Comparison of ENCODE assay signal across 18 cellular contexts in genomic region chr3:124769462-124769861, GRCh38. TPM values are rescaled to one million over a fixed set of nuclear protein-coding genes. Genes with fewer than 3 reads are reported as not detected.
A peak's percentile ranks its signal among the peaks of the same experiment; 100 is the strongest.
DNase-seq lines count a peak whose midpoint lies in the region; ATAC-seq, FAIRE-seq and TF ChIP-seq lines count a peak whose summit lies in the region.
"Had no signal": no experiment of that assay in that cellular context is flagged by ENCODE, and none has a peak within 500 bp of the region (broad histone marks: within the 10 kb centered on the region; RNA-seq: fewer than 3 reads in every experiment).

No MANE protein-coding gene starts in this region.

- POLR2A ChIA-PET in IMR-90 (lab: Charles Lee; ENCODE audit: unreplicated experiment) (no interaction called here), GM12878 (lab: Charles Lee) (no interaction called here)
- POLR2A ChIA-PET in CD4-positive, alpha-beta memory T cell (lab: Charles Lee; ENCODE audit: partially characterized antibody) = no interaction called here

- H3K9ac ChIP-seq in IMR-90 (ENCODE audit: low read depth, low read length) = no peak overlapping the region
- no peak overlapping the region for H3K9ac ChIP-seq in GM12878 (ENCODE audit: control insufficient read depth, insufficient read depth, low read length)
- H3K9ac ChIP-seq in Karpas-422 (ENCODE audit: low read length) = no peak overlapping the region

- CTCF ChIA-PET in IMR-90 (lab: Yijun Ruan, JAX) (interaction anchor here (0.5 kb wide), 1 partner anchor 120 kb away, joined by 3 read pairs; no protein-coding TSS in a partner anchor), GM12878 (lab: Yijun Ruan, JAX) (interaction anchor here (0.7 to 14.8 kb wide), 22 partner anchors 8 to 300 kb away, joined by 3 to 551 read pairs (median 4); no protein-coding TSS in a partner anchor)
- CTCF ChIA-PET in CD4-positive, alpha-beta memory T cell (lab: Charles Lee; ENCODE audit: partially characterized antibody) = interaction anchor here (3.1 to 4.1 kb wide), 2 partner anchors 8 to 132 kb away, joined by 28 to 30 read pairs; no protein-coding TSS in a partner anchor

- H2BK15ac ChIP-seq in IMR-90 (ENCODE audit: low read depth, low read length) = no peak overlapping the region

- no peaks in the 10 kb centered on the region for H3K27me3 Mint-ChIP-seq in osteocyte (ENCODE audit: unreplicated experiment)
- H3K27me3 Mint-ChIP-seq in CD4-positive, alpha-beta memory T cell = peaks cover 4 to 13% of the 10 kb centered on the region in 2 donors

- no peak overlapping the region for H3K4me3 ChIP-seq in IMR-90 (ENCODE audit: insufficient read depth, low read depth, low read length)
- H3K4me3 ChIP-seq in GM12878 = no peak overlapping the region
- H3K4me3 ChIP-seq in aorta (ENCODE audit: low read length in 2 of 2) = no peak overlapping the region
- H3K4me3 ChIP-seq in CD4-positive, alpha-beta memory T cell (ENCODE audit: low read length in 2 of 2) = no peak overlapping the region
- H3K4me3 ChIP-seq in Karpas-422 (ENCODE audit: low read length) = no peak overlapping the region
- H3K4me3 ChIP-seq: HAP-1 had no signal

- SMC1A ChIA-PET in GM12878 (lab: Charles Lee; ENCODE audit: uncharacterized antibody, unreplicated experiment) = interaction anchor here (0.7 to 6.8 kb wide), 21 partner anchors 8 to 817 kb away, joined by 3 to 88 read pairs (median 4); no protein-coding TSS in a partner anchor

- H2BK20ac ChIP-seq in IMR-90 (ENCODE audit: low read depth, low read length) = no peak overlapping the region

- H3K27me3 ChIP-seq in IMR-90 (ENCODE audit: control insufficient read depth, insufficient read depth, low read length) (no peaks in the 10 kb centered on the region), GM12878 (replicated peaks in 1 of 2; ENCODE audit: control insufficient read depth in 2 of 2, insufficient read depth in 2 of 2, low read length in 1 of 2) (no peaks in the 10 kb centered on the region; a peak in 1 of 4 replicates), aorta (ENCODE audit: control insufficient read depth in 1 of 2, insufficient read depth in 2 of 2, low read length in 1 of 2) (no peaks in the 10 kb centered on the region), Karpas-422 (ENCODE audit: low read length) (no peaks in the 10 kb centered on the region)
- H3K27me3 ChIP-seq in CD4-positive, alpha-beta memory T cell (ENCODE audit: insufficient read depth, low read length) = peaks cover 4% of the 10 kb centered on the region

- no peak overlapping the region for H3K27ac ChIP-seq in IMR-90 (ENCODE audit: insufficient read depth, low read length)
- no peak overlapping the region for H3K27ac ChIP-seq in GM12878 (ENCODE audit: control insufficient read depth, insufficient read depth)
- H3K27ac ChIP-seq in aorta (ENCODE audit: low read depth in 1 of 2, low read length in 2 of 2) = no peak overlapping the region
- no peak overlapping the region for H3K27ac ChIP-seq in CD4-positive, alpha-beta memory T cell (ENCODE audit: low read depth, low read length)
- H3K27ac ChIP-seq in Karpas-422 (ENCODE audit: low read length) = no peak overlapping the region
- H3K27ac ChIP-seq: HL-60 had no signal

- 80% methylated on average over 1 of the region's 9 CpGs; no CpG with 5 or more reads in 1 of the 2 experiments for WGBS in IMR-90 (ENCODE audit: extremely low coverage in 2 of 2, insufficient read length in 1 of 2), 2 experiments
- 1% methylated on average over 9 of the region's 9 CpGs for WGBS in GM12878 (ENCODE audit: insufficient coverage, insufficient replicate concordance, low lambda C conversion rate, missing lambda C conversion rate)
- WGBS in aorta, 2 donors = 89 to 92% methylated on average over 9 of the region's 9 CpGs

- dilution Hi-C loops in IMR-90 (cut with HindIII; ENCODE audit: low sequenced_read_pairs, unreplicated experiment) = loop anchor here (25.0 kb wide), 1 partner anchor 118 kb away; the partner anchor contains the start of gene ITGB5

- RAD21 ChIA-PET in GM12878 (lab: Charles Lee; ENCODE audit: unreplicated experiment) = interaction anchor here (0.6 to 5.3 kb wide), 14 partner anchors 8 to 158 kb away, joined by 3 to 54 read pairs (median 6); no protein-coding TSS in a partner anchor

- TF ChIP-seq POLR2A in IMR-90 (IDR thresholded peaks at IDR 0.05; ENCODE audit: low read depth, low read length) (no peak), GM12878 (IDR thresholded peaks at IDR 0.05; ENCODE audit: low read depth, low read length) (no peak)

- no peaks in the 10 kb centered on the region for H3K9me3 Mint-ChIP-seq in osteocyte (ENCODE audit: unreplicated experiment)
- H3K9me3 Mint-ChIP-seq in CD4-positive, alpha-beta memory T cell = no peaks in the 10 kb centered on the region
- H3K9me3 Mint-ChIP-seq: CD8-positive, alpha-beta T cell; T-cell had no signal

- no peak for TF ChIP-seq EP300 in GM12878 (IDR thresholded peaks at IDR 0.05; ENCODE audit: borderline replicate concordance in 1 of 2, control insufficient read depth in 1 of 2, low read depth in 2 of 2, low read length in 2 of 2)

- no peak overlapping the region for H3K4me3 Mint-ChIP-seq in osteocyte (ENCODE audit: unreplicated experiment)
- no peak overlapping the region for H3K4me3 Mint-ChIP-seq in CD4-positive, alpha-beta memory T cell
- H3K4me3 Mint-ChIP-seq: CD8-positive, alpha-beta T cell; T-cell had no signal

- peaks cover 55% of the 10 kb centered on the region for H3K36me3 Mint-ChIP-seq in osteocyte (ENCODE audit: unreplicated experiment)
- H3K36me3 Mint-ChIP-seq in CD4-positive, alpha-beta memory T cell = no peaks in the 10 kb centered on the region
- H3K36me3 Mint-ChIP-seq: CD8-positive, alpha-beta T cell; T-cell had no signal

- H3K9me3 ChIP-seq in IMR-90 (ENCODE audit: control insufficient read depth, insufficient read depth, low read length) = no peaks in the 10 kb centered on the region
- no peaks in the 10 kb centered on the region for H3K9me3 ChIP-seq in GM12878 (replicated peaks; ENCODE audit: control insufficient read depth, insufficient read depth, low read length)
- H3K9me3 ChIP-seq in aorta (ENCODE audit: control insufficient read depth, low read length) = no peaks in the 10 kb centered on the region
- no peaks in the 10 kb centered on the region for H3K9me3 ChIP-seq in CD4-positive, alpha-beta memory T cell (ENCODE audit: control insufficient read depth in 1 of 2, low read length in 2 of 2)
- no peaks in the 10 kb centered on the region for H3K9me3 ChIP-seq in Karpas-422 (ENCODE audit: low read length)
- H3K9me3 ChIP-seq: HAP-1 had no signal

- FAIRE-seq in GM12878 (lab: Jason Lieb, UNC) = no peak
- FAIRE-seq: GM12892 had no signal

- in situ Hi-C loops in IMR-90 (cut with MboI; ENCODE audit: low sequenced_read_pairs) = loop anchor here (10.0 kb wide), 1 partner anchor 665 kb away; no protein-coding TSS in a partner anchor
- in situ Hi-C loops in GM12878 (cut with MboI) = no loop called here

- peaks cover 64% of the 10 kb centered on the region for H3K4me1 Mint-ChIP-seq in osteocyte (ENCODE audit: unreplicated experiment)
- H3K4me1 Mint-ChIP-seq in CD4-positive, alpha-beta memory T cell = no peaks in the 10 kb centered on the region

- H2AFZ ChIP-seq in IMR-90 (replicated peaks; ENCODE audit: low read length, poor library complexity) (no peak overlapping the region), GM12878 (ENCODE audit: control insufficient read depth, low read depth, low read length) (no peak overlapping the region), Karpas-422 (ENCODE audit: low read length) (no peak overlapping the region)

- BruUV-seq in IMR-90 (replicated peaks; lab: Mats Ljungman, UMichigan) (no TSS peak), GM12878 (replicated peaks; lab: Mats Ljungman, UMichigan) (no TSS peak)

- no peak overlapping the region for H3K18ac ChIP-seq in IMR-90 (ENCODE audit: low read depth, low read length)

- H3K4me1 ChIP-seq in IMR-90 (ENCODE audit: control insufficient read depth, insufficient read depth, low read length) = peaks cover 12% of the 10 kb centered on the region
- peaks cover 27% of the 10 kb centered on the region for H3K4me1 ChIP-seq in GM12878 (ENCODE audit: control insufficient read depth, insufficient read depth, low read length)
- no peaks in the 10 kb centered on the region for H3K4me1 ChIP-seq in aorta (ENCODE audit: control insufficient read depth in 1 of 2, insufficient read depth in 2 of 2, low read length in 2 of 2)
- H3K4me1 ChIP-seq in CD4-positive, alpha-beta memory T cell (ENCODE audit: insufficient read depth, low read length) = no peaks in the 10 kb centered on the region
- H3K4me1 ChIP-seq in Karpas-422 (ENCODE audit: low read length) = no peaks in the 10 kb centered on the region
- H3K4me1 ChIP-seq: HAP-1 had no signal

- no peak for ATAC-seq in IMR-90 (ENCODE audit: low read depth)
- ATAC-seq in GM12878 = peak; percentile 7; the same call in 1 of the 3 replicates
- no peak for ATAC-seq in aorta (ENCODE audit: low FRiP score)
- ATAC-seq: CD8-positive, alpha-beta T cell; T-cell had no signal

- H2AK5ac ChIP-seq in IMR-90 (ENCODE audit: low read depth, low read length) = no peak overlapping the region

- no peak overlapping the region for H3K56ac ChIP-seq in IMR-90 (ENCODE audit: extremely low read depth, insufficient read depth, low read length)

- no peak overlapping the region for H4K8ac ChIP-seq in IMR-90 (ENCODE audit: low read depth in 2 of 2, low read length in 2 of 2)

- peak overlapping the region; percentile 94 for H3K27ac Mint-ChIP-seq in osteocyte (ENCODE audit: unreplicated experiment)
- no peak overlapping the region for H3K27ac Mint-ChIP-seq in CD4-positive, alpha-beta memory T cell
- H3K27ac Mint-ChIP-seq: CD8-positive, alpha-beta T cell; T-cell had no signal

- TF ChIP-seq CTCF in IMR-90 (conservative IDR thresholded peaks at IDR 0.05; ENCODE audit: low read depth, low read length) (no peak), GM12878 (IDR thresholded peaks at IDR 0.05 in 2 of 3, conservative IDR thresholded peaks at IDR 0.05 in 1 of 3; ENCODE audit: control insufficient read depth in 2 of 3, extremely low read depth in 1 of 3, insufficient read depth in 1 of 3, low read depth in 3 of 3, low read length in 3 of 3) (no peak), osteocyte (IDR thresholded peaks at IDR 0.05) (no peak)

- no peak overlapping the region for H3K14ac ChIP-seq in IMR-90 (replicated peaks; ENCODE audit: low read depth, low read length)

- no peaks in the 10 kb centered on the region for H3K79me2 ChIP-seq in GM12878 (ENCODE audit: control insufficient read depth, insufficient read depth, low read length)
- H3K79me2 ChIP-seq in Karpas-422 (ENCODE audit: low read length) = no peaks in the 10 kb centered on the region

- H3K9me1 ChIP-seq in IMR-90 (ENCODE audit: insufficient read depth, low read length) = peaks cover 10% of the 10 kb centered on the region

- H4K5ac ChIP-seq in IMR-90 (ENCODE audit: low read depth, low read length) = no peak overlapping the region

- no peaks in the 10 kb centered on the region for H3K9me2 ChIP-seq in Karpas-422 (replicated peaks; ENCODE audit: insufficient read depth, low read length)

- H3K79me1 ChIP-seq in IMR-90 (ENCODE audit: low read depth in 1 of 2, low read length in 2 of 2) = peaks cover 0 to 38% of the 10 kb centered on the region in 2 experiments; a peak in 3 of 4 replicates

- H4K20me1 ChIP-seq in IMR-90 (ENCODE audit: insufficient read depth, low read length) = peaks cover 2% of the 10 kb centered on the region; the same call in 1 of the 2 replicates
- no peaks in the 10 kb centered on the region for H4K20me1 ChIP-seq in GM12878 (ENCODE audit: control insufficient read depth, insufficient read depth)
- H4K20me1 ChIP-seq in Karpas-422 (ENCODE audit: insufficient read depth, low read depth, low read length) = no peaks in the 10 kb centered on the region

- H2AK9ac ChIP-seq in IMR-90 (replicated peaks; ENCODE audit: low read depth, low read length, poor library complexity) = peak overlapping the region; percentile 81

- TF ChIP-seq RAD21 in IMR-90 (IDR thresholded peaks at IDR 0.05; ENCODE audit: low read length) (no peak), GM12878 (IDR thresholded peaks at IDR 0.05; ENCODE audit: insufficient read depth, low read depth, low read length) (no peak)

- H3K36me3 ChIP-seq in IMR-90 (ENCODE audit: control insufficient read depth, insufficient read depth, low read length) = peaks cover 41% of the 10 kb centered on the region
- H3K36me3 ChIP-seq in GM12878 (ENCODE audit: control insufficient read depth in 2 of 2, insufficient read depth in 2 of 2, low read length in 1 of 2) = no peaks in the 10 kb centered on the region
- peaks cover 7 to 8% of the 10 kb centered on the region in 2 donors for H3K36me3 ChIP-seq in aorta (ENCODE audit: control insufficient read depth in 1 of 2, insufficient read depth in 2 of 2, low read length in 1 of 2)
- no peaks in the 10 kb centered on the region for H3K36me3 ChIP-seq in CD4-positive, alpha-beta memory T cell (ENCODE audit: insufficient read depth, low read length)
- H3K36me3 ChIP-seq in Karpas-422 (ENCODE audit: insufficient read depth, low read length) = no peaks in the 10 kb centered on the region

- intact Hi-C loops in IMR-90 (cut with micrococcal nuclease) = no loop called here
- intact Hi-C loops in GM12878 (cut with micrococcal nuclease; ENCODE audit: unreplicated experiment) = no loop called here
- intact Hi-C loops in aorta (cut with DNase I) = no loop called here
- intact Hi-C loops in CD4-positive, alpha-beta memory T cell (cut with micrococcal nuclease) = loop anchor here (10.0 kb wide), 1 partner anchor 375 kb away; no protein-coding TSS in a partner anchor

- H3K23ac ChIP-seq in IMR-90 (ENCODE audit: low read depth, low read length) = no peak overlapping the region

- DNase-seq in IMR-90 (no peak), GM12878 (ENCODE audit: low read depth, low spot score) (no peak), osteocyte (ENCODE audit: extremely low spot score, unreplicated experiment) (no peak), aorta (peak; percentile 37 to 73), Karpas-422 (no peak)
- DNase-seq in CD4-positive, alpha-beta memory T cell = no peak
- no peak for DNase-seq in activated CD8-positive, alpha-beta memory T cell treated with anti-CD3 and anti-CD28 coated beads for 24 hours
- DNase-seq: C1 segment of cervical spinal cord; CD8-positive, alpha-beta T cell; DMS79 treated with DMSO at 0.1 percent for 48 hours; GF-D8; NCI-H1105 treated with DMSO at 0.1 percent for 48 hours; NCI-H526 treated with DMSO at 0.1 percent for 48 hours; Right ventricle myocardium superior had no signal

- no peak overlapping the region for H2BK120ac ChIP-seq in IMR-90 (ENCODE audit: low read depth, low read length)

- no peak overlapping the region for H3K4me2 ChIP-seq in IMR-90 (ENCODE audit: low read depth, low read length)
- H3K4me2 ChIP-seq in GM12878 (ENCODE audit: control insufficient read depth, insufficient read depth) = no peak overlapping the region
- H3K4me2 ChIP-seq in Karpas-422 (ENCODE audit: low read depth, low read length, poor library complexity, severe bottlenecking) = no peak overlapping the region

- no peak overlapping the region; the same call in 1 of the 2 replicates for H3K4ac ChIP-seq in IMR-90 (ENCODE audit: low read depth, low read length)

- no peak overlapping the region for H4K91ac ChIP-seq in IMR-90 (ENCODE audit: insufficient read depth, low read depth, low read length)

- no peak overlapping the region for H2BK5ac ChIP-seq in IMR-90 (ENCODE audit: low read depth, low read length, poor library complexity, severe bottlenecking)

RNA-seq across cellular contexts. Expression of gene UMPS, which starts 39.2 kb away (rescaled TPM):
- 26.7 and 40.5 TPM in 2 replicates for total RNA-seq in IMR-90 (2012; rRNA removed)
- polyA plus RNA-seq in IMR-90 (2012; rRNA removed) = 18.7 and 21.5 TPM in 2 replicates
- polyA plus RNA-seq in IMR-90 (2012; cell fraction: cytosol; rRNA removed) = 6.1 and 18.4 TPM in 2 replicates
- 4.2 and 14.1 TPM in 2 replicates for polyA plus RNA-seq in IMR-90 (2012; cell fraction: nucleus; rRNA removed; ENCODE audit: low replicate concordance)
- 58.3 and 67.9 TPM in 2 replicates for total RNA-seq in GM12878 (2013; cell fraction: nucleolus; rRNA removed)
- 35.1 and 35.9 TPM in 2 replicates for total RNA-seq in GM12878 (2014; rRNA removed)
- 24.5 and 32.3 TPM in 2 replicates for total RNA-seq in GM12878 (2014; rRNA removed; fragmentation: Illumina TruSeq; extraction: Trizol)
- 46.9 and 48.8 TPM in 2 replicates for total RNA-seq in GM12878 (2021)
- polyA plus RNA-seq in GM12878 (2011; ENCODE audit: low read depth) = 17.1 TPM
- 54.9 and 60.0 TPM in 2 replicates for polyA plus RNA-seq in GM12878 (2011; rRNA removed)
- polyA plus RNA-seq in GM12878 (2011; cell fraction: cytosol; rRNA removed) = 29.2 and 37.9 TPM in 2 replicates
- 23.0 and 24.3 TPM in 2 replicates for polyA plus RNA-seq in GM12878 (2011; cell fraction: nucleus; rRNA removed)
- polyA plus RNA-seq in GM12878 (2012) = 19.5 and 21.0 TPM in 2 replicates
- 26.5 and 32.3 TPM in 2 replicates for polyA plus RNA-seq in GM12878 (2014; fragmentation: Illumina TruSeq; extraction: Trizol)
- polyA plus RNA-seq in GM12878 (2014; fragmentation: Nextera tagmentation; extraction: Ambion mirVana) = 10 to 100 TPM; 52.1 to 69.2 TPM
- 30.6 and 31.9 TPM in 2 replicates for polyA plus RNA-seq in GM12878 (2014; rRNA removed)
- 10 to 100 TPM; 74.0 to 82.8 TPM for polyA plus RNA-seq in GM12878 (2016; fragmentation: Nextera tagmentation; extraction: Ambion mirVana)
- polyA minus RNA-seq in GM12878 (2011; rRNA and poly(A)+ RNA removed) = 36.8 and 38.3 TPM in 2 replicates
- 11.4 and 11.5 TPM in 2 replicates for polyA minus RNA-seq in GM12878 (2011; cell fraction: cytosol; rRNA and poly(A)+ RNA removed)
- 7.7 and 16.5 TPM in 2 replicates for polyA minus RNA-seq in GM12878 (2011; cell fraction: nucleus; rRNA and poly(A)+ RNA removed)
- total RNA-seq in osteocyte = 23.5 and 32.1 TPM in 2 replicates
- total RNA-seq in aorta = 10 to 100 TPM; 15.6 to 15.9 TPM
- polyA plus RNA-seq in aorta = 10 to 100 TPM in 1 of 2 donors, 1 to 10 TPM in 1; 5.3 to 16.6 TPM
- total RNA-seq in CD4-positive, alpha-beta memory T cell = 10 to 100 TPM; 25.5 to 31.5 TPM
- polyA plus RNA-seq in CD4-positive, alpha-beta memory T cell = 10 to 100 TPM; 18.4 to 33.2 TPM
- 17.4 and 30.2 TPM in 2 replicates for total RNA-seq in Karpas-422 (2014; rRNA removed; shearing (Covaris generic); ENCODE audit: low replicate concordance)

Comparison
In these comparisons a context has a peak if more than half of its experiments do, and no peak if none do; other contexts are left out.
1. DNase-seq: peak in aorta (2 of 2); none in IMR-90 (single experiment), GM12878 (single experiment), osteocyte (single experiment), CD4-positive, alpha-beta memory T cell (0 of 5), Karpas-422 (single experiment) and activated CD8-positive, alpha-beta memory T cell treated with anti-CD3 and anti-CD28 coated beads for 24 hours (single experiment).